Comparison of ENCODE assay signal across 12 cellular contexts in genomic region chr9:121196389-121196788, GRCh38. TPM values are rescaled to one million over a fixed set of nuclear protein-coding genes. Genes with fewer than 3 reads are reported as not detected.
DNase-seq lines count a peak whose midpoint lies in the region; ATAC-seq, FAIRE-seq and TF ChIP-seq lines count a peak whose summit lies in the region.
"Had no signal": no experiment of that assay in that cellular context is flagged by ENCODE, and none has a peak within 500 bp of the region (broad histone marks: within the 10 kb centered on the region; RNA-seq: fewer than 3 reads in every experiment).

No MANE protein-coding gene starts in this region.

- H3K36me3 Mint-ChIP-seq in GM23338 (ENCODE audit: low read depth), result no peaks in the 10 kb centered on the region
- peaks cover 12% of the 10 kb centered on the region for H3K36me3 Mint-ChIP-seq in activated B cell treated with CpG ODN at 0.5 μM for 24 hours (ENCODE audit: low read depth)
- H3K36me3 Mint-ChIP-seq in nephron (ENCODE audit: low read depth), result no peaks in the 10 kb centered on the region

- H3K27me3 Mint-ChIP-seq in GM23338 (ENCODE audit: insufficient read depth, low read depth, poor library complexity) (no peaks in the 10 kb centered on the region), activated B cell treated with CpG ODN at 0.5 μM for 24 hours (no peaks in the 10 kb centered on the region), nephron (ENCODE audit: low read depth) (no peaks in the 10 kb centered on the region)

- CTCF ChIA-PET in activated B cell treated with CpG ODN at 0.5 μM for 24 hours (lab: Charles Lee), result no interaction called here

- no peak overlapping the region; the same call in 1 of the 2 replicates for H3K4me2 ChIP-seq in GM23338

- POLR2A ChIA-PET in activated B cell treated with CpG ODN at 0.5 μM for 24 hours (lab: Charles Lee), result no interaction called here

- H3K9me2 ChIP-seq in GM23338 (ENCODE audit: insufficient read depth), result no peaks in the 10 kb centered on the region

- no peak overlapping the region for H3K4me3 Mint-ChIP-seq in GM23338
- H3K4me3 Mint-ChIP-seq in activated B cell treated with CpG ODN at 0.5 μM for 24 hours, result peak overlapping the region; percentile 52
- H3K4me3 Mint-ChIP-seq in nephron, result no peak overlapping the region

- H4K20me1 ChIP-seq in GM23338 (replicated peaks; ENCODE audit: insufficient read depth), result peaks cover 48% of the 10 kb centered on the region

- no peak for TF ChIP-seq CTCF in GM23338 (conservative IDR thresholded peaks at IDR 0.05; ENCODE audit: low read depth in 2 of 2)
- no peak for TF ChIP-seq CTCF in activated B cell treated with CpG ODN at 0.5 μM for 24 hours (IDR thresholded peaks at IDR 0.05)
- TF ChIP-seq CTCF in nephron (IDR thresholded peaks at IDR 0.05; ENCODE audit: unreplicated experiment in 3 of 3), result no peak
- no peak for TF ChIP-seq CTCF in D721Med (IDR thresholded peaks at IDR 0.05; ENCODE audit: insufficient read depth, missing control alignments)

- peaks cover 21% of the 10 kb centered on the region for H3K4me1 ChIP-seq in GM23338 (ENCODE audit: insufficient read depth)

- FAIRE-seq in D721Med (lab: Jason Lieb, UNC), result no peak

- H3K27me3 ChIP-seq in GM23338 (ENCODE audit: insufficient read depth), result no peaks in the 10 kb centered on the region
- H3K27me3 ChIP-seq: body of pancreas, gastrocnemius medialis, Peyer's patch had no signal

- H3K9me3 Mint-ChIP-seq in GM23338 (no peaks in the 10 kb centered on the region), activated B cell treated with CpG ODN at 0.5 μM for 24 hours (no peaks in the 10 kb centered on the region), nephron (no peaks in the 10 kb centered on the region)

- peaks cover 96% of the 10 kb centered on the region for H3K79me2 ChIP-seq in GM23338 (replicated peaks; ENCODE audit: insufficient read depth)

- no peak overlapping the region for H3K27ac ChIP-seq in GM23338 (ENCODE audit: low read depth)
- H3K27ac ChIP-seq: gastrocnemius medialis, Peyer's patch, thoracic aorta had no signal

- intact Hi-C loops in activated B cell treated with CpG ODN at 0.5 μM for 24 hours (cut with micrococcal nuclease), result no loop called here

- H3K27ac Mint-ChIP-seq in GM23338, result no peak overlapping the region
- no peak overlapping the region for H3K27ac Mint-ChIP-seq in activated B cell treated with CpG ODN at 0.5 μM for 24 hours
- H3K27ac Mint-ChIP-seq in nephron, result peak overlapping the region in 2 of 3 experiments; percentile 1 to 41

- H2AFZ ChIP-seq in GM23338, result no peak overlapping the region

- DNase-seq in GM23338 (ENCODE audit: low spot score), result no peak
- no peak for DNase-seq in activated B cell treated with CpG ODN at 0.5 μM for 24 hours
- DNase-seq in Ammon's horn (ENCODE audit: low spot score), result no peak
- no peak for DNase-seq in D721Med (ENCODE audit: insufficient read length, low spot score)
- DNase-seq: body of pancreas, gastrocnemius medialis, NCI-H1105, Peyer's patch had no signal

- ATAC-seq in GM18861 (IDR thresholded peaks at IDR 0.05; ENCODE audit: unreplicated experiment), result peak; percentile 33
- peak; percentile 12; the same call in 1 of the 3 replicates for ATAC-seq in GM23338
- no peak for ATAC-seq in activated B cell treated with CpG ODN at 0.5 μM for 24 hours (ENCODE audit: low read depth)
- ATAC-seq in HG02870 (IDR thresholded peaks at IDR 0.05; ENCODE audit: unreplicated experiment), result no peak
- ATAC-seq: body of pancreas, gastrocnemius medialis had no signal

- H3K4me3 ChIP-seq in GM23338, result no peak overlapping the region
- H3K4me3 ChIP-seq: body of pancreas, gastrocnemius medialis, Peyer's patch, thoracic aorta had no signal

- H3K36me3 ChIP-seq in GM23338 (ENCODE audit: insufficient read depth), result no peaks in the 10 kb centered on the region
- H3K36me3 ChIP-seq: gastrocnemius medialis, Peyer's patch, thoracic aorta had no signal

- no peaks in the 10 kb centered on the region for H3F3A ChIP-seq in GM23338 (replicated peaks; ENCODE audit: low read depth)

- peaks cover 31% of the 10 kb centered on the region; the same call in 2 of the 3 replicates for H3K4me1 Mint-ChIP-seq in GM23338
- peaks cover 83% of the 10 kb centered on the region for H3K4me1 Mint-ChIP-seq in activated B cell treated with CpG ODN at 0.5 μM for 24 hours
- H3K4me1 Mint-ChIP-seq in nephron, result peaks cover 82% of the 10 kb centered on the region

TF ChIP-seq in GM23338, 12 proteins besides CTCF, POLR2A, EP300 and RAD21 (continues in another document):
- TF ChIP-seq STAT1 (IDR thresholded peaks at IDR 0.05; ENCODE audit: unreplicated experiment) (no peak), REST (IDR thresholded peaks at IDR 0.05; ENCODE audit: unreplicated experiment) (no peak), POLR2AphosphoS5 (IDR thresholded peaks at IDR 0.05; ENCODE audit: low read depth) (no peak), ZNF331 (CRISPR knock-in tag; IDR thresholded peaks at IDR 0.05; ENCODE audit: low read depth) (no peak), EZH2 (IDR thresholded peaks at IDR 0.05; ENCODE audit: low read depth, unreplicated experiment) (no peak), ETS1 (IDR thresholded peaks at IDR 0.05) (no peak), JUNB (IDR thresholded peaks at IDR 0.05; ENCODE audit: unreplicated experiment) (no peak), NANOG (IDR thresholded peaks at IDR 0.05; ENCODE audit: borderline replicate concordance) (no peak), ZNF114 (CRISPR knock-in tag; IDR thresholded peaks at IDR 0.05) (no peak)

RNA-seq across cellular contexts. Expression of gene RAB14, which starts 5.3 kb away (rescaled TPM):
- total RNA-seq in GM23338 (2014; rRNA removed; shearing (Covaris generic)), result 29.7 and 31.0 TPM in 2 replicates
- 21.1 and 22.8 TPM in 2 replicates for polyA plus RNA-seq in GM23338 (2016; fragmentation: Nextera tagmentation; extraction: Ambion mirVana)
- 55.9 and 63.8 TPM in 2 replicates for total RNA-seq in activated B cell treated with CpG ODN at 0.5 μM for 24 hours

Comparison
In these comparisons a context has a peak if more than half of its experiments do, and no peak if none do; other contexts are left out.
1. ATAC-seq: peak in GM18861 (single experiment) and GM23338 (single experiment); none in activated B cell treated with CpG ODN at 0.5 μM for 24 hours (single experiment) and HG02870 (single experiment).
2. H3K27ac Mint-ChIP-seq: peak in nephron (2 of 3); none in GM23338 (single experiment) and activated B cell treated with CpG ODN at 0.5 μM for 24 hours (single experiment).